11 cellular contexts compared by ENCODE assay signal in the genomic region with DNA sequence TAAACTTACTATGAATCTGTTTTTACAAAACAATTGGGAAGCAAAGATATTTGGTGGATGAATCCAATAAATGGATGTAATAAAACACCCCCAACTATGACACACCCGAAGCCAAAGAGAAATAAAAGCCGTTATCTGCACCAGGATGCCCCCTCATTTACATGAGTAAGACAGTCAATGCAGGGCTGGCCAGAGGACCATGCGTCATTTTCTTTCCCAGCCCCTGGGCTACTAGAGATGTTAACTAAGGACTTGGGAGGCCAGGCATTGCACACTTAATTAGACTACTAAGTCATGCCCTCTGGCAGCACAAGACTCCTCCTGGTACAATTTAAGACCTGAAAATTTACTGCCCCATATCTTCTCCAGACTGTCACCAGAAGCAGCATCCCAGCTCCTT. TPM values are rescaled to one million over a fixed set of nuclear protein-coding genes. Genes with fewer than 3 reads are reported as not detected.
A peak's percentile ranks its signal among the peaks of the same experiment; 100 is the strongest.
DNase-seq lines count a peak whose midpoint lies in the region; ATAC-seq and TF ChIP-seq lines count a peak whose summit lies in the region.
"Had no signal": no experiment of that assay in that cellular context is flagged by ENCODE, and none has a peak within 500 bp of the region (broad histone marks: within the 10 kb centered on the region; RNA-seq: fewer than 3 reads in every experiment).

No MANE protein-coding gene starts in this region.

- DNase-seq in activated naive CD4-positive, alpha-beta T cell (lab: John Stamatoyannopoulos, UW) = no peak
- no peak for DNase-seq in SK-N-MC (ENCODE audit: low read depth, low spot score)
- DNase-seq in fibroblast of pulmonary artery (ENCODE audit: low read depth) = peak; percentile 30
- no peak for DNase-seq in stimulated activated naive B cell treated with anti-CD40 and anti-IgM and Interleukin-4, amounts not matched to agents 10 μg/mL and 1 μg/mL and 100 μg/mL, for 72 hours
- no peak for DNase-seq in occipital lobe (lab: John Stamatoyannopoulos, UW)
- DNase-seq: NCI-H2171 had no signal

- peaks cover 62% of the 10 kb centered on the region for H3K4me1 Mint-ChIP-seq in activated naive CD4-positive, alpha-beta T cell treated with anti-CD3 and anti-CD28 coated beads, Interleukin-2, amount 50 U/mL, for 24 hours
- H3K4me1 Mint-ChIP-seq in stimulated activated naive B cell treated with anti-CD40 and anti-IgM and Interleukin-4, amounts not matched to agents 10 μg/mL and 1 μg/mL and 100 μg/mL, for 72 hours = peaks cover 38 to 67% of the 10 kb centered on the region in 2 donors

- H3K27ac ChIP-seq in SK-N-MC = no peak overlapping the region
- H3K27ac ChIP-seq: HL-60 had no signal

- no peak overlapping the region for H3K4me3 ChIP-seq in SK-N-MC
- H3K4me3 ChIP-seq in fibroblast of pulmonary artery (replicated peaks; ENCODE audit: low read depth, low read length) = no peak overlapping the region

- no peaks in the 10 kb centered on the region for H3K9me3 Mint-ChIP-seq in activated naive CD4-positive, alpha-beta T cell treated with anti-CD3 and anti-CD28 coated beads, Interleukin-2, amount 50 U/mL, for 24 hours
- no peaks in the 10 kb centered on the region for H3K9me3 Mint-ChIP-seq in stimulated activated naive B cell treated with anti-CD40 and anti-IgM and Interleukin-4, amounts not matched to agents 10 μg/mL and 1 μg/mL and 100 μg/mL, for 72 hours

- ATAC-seq in stimulated activated naive B cell treated with anti-CD40 and anti-IgM and Interleukin-4, amounts not matched to agents 10 μg/mL and 1 μg/mL and 100 μg/mL, for 72 hours (replicated peaks) = no peak
- ATAC-seq in HG02678 (IDR thresholded peaks at IDR 0.05; ENCODE audit: unreplicated experiment) = no peak
- no peak for ATAC-seq in HG03432 (IDR thresholded peaks at IDR 0.05; ENCODE audit: unreplicated experiment)
- ATAC-seq: esophagus mucosa had no signal

- TF ChIP-seq CTCF in fibroblast of pulmonary artery (IDR thresholded peaks at IDR 0.05; ENCODE audit: low read length, missing control alignments) = no peak

- H3K4me3 Mint-ChIP-seq in activated naive CD4-positive, alpha-beta T cell treated with anti-CD3 and anti-CD28 coated beads, Interleukin-2, amount 50 U/mL, for 24 hours = peak overlapping the region; percentile 93
- no peak overlapping the region for H3K4me3 Mint-ChIP-seq in stimulated activated naive B cell treated with anti-CD40 and anti-IgM and Interleukin-4, amounts not matched to agents 10 μg/mL and 1 μg/mL and 100 μg/mL, for 72 hours

- H3K36me3 Mint-ChIP-seq in activated naive CD4-positive, alpha-beta T cell treated with anti-CD3 and anti-CD28 coated beads, Interleukin-2, amount 50 U/mL, for 24 hours = peaks cover 7% of the 10 kb centered on the region
- H3K36me3 Mint-ChIP-seq in stimulated activated naive B cell treated with anti-CD40 and anti-IgM and Interleukin-4, amounts not matched to agents 10 μg/mL and 1 μg/mL and 100 μg/mL, for 72 hours = peaks cover 33 to 46% of the 10 kb centered on the region in 2 donors

- peaks cover 50% of the 10 kb centered on the region for H3K36me3 ChIP-seq in SK-N-MC (ENCODE audit: insufficient read depth, low read length)

- H3K27me3 Mint-ChIP-seq in activated naive CD4-positive, alpha-beta T cell treated with anti-CD3 and anti-CD28 coated beads, Interleukin-2, amount 50 U/mL, for 24 hours = no peaks in the 10 kb centered on the region
- H3K27me3 Mint-ChIP-seq in stimulated activated naive B cell treated with anti-CD40 and anti-IgM and Interleukin-4, amounts not matched to agents 10 μg/mL and 1 μg/mL and 100 μg/mL, for 72 hours = no peaks in the 10 kb centered on the region

- H3K9me3 ChIP-seq in SK-N-MC (ENCODE audit: low read depth, low read length) = no peaks in the 10 kb centered on the region

- peak overlapping the region; percentile 68 for H3K27ac Mint-ChIP-seq in activated naive CD4-positive, alpha-beta T cell treated with anti-CD3 and anti-CD28 coated beads, Interleukin-2, amount 50 U/mL, for 24 hours
- peak overlapping the region; percentile 76 for H3K27ac Mint-ChIP-seq in stimulated activated naive B cell treated with anti-CD40 and anti-IgM and Interleukin-4, amounts not matched to agents 10 μg/mL and 1 μg/mL and 100 μg/mL, for 72 hours

- peak overlapping the region; percentile 50 for H3K9ac ChIP-seq in SK-N-MC (ENCODE audit: insufficient read length)

RNA-seq across cellular contexts. Expression of gene LEMD2, which starts 3.2 kb away (rescaled TPM):
- 31.8 TPM for total RNA-seq in occipital lobe

RNA-seq across cellular contexts. Expression of gene MLN, which starts 18.0 kb away (rescaled TPM):
- total RNA-seq in occipital lobe = not detected
- total RNA-seq: esophagus mucosa had no signal

RNA-seq across cellular contexts. Expression of gene IP6K3, which starts 39.1 kb away (rescaled TPM):
- total RNA-seq in occipital lobe = not detected
